Comparison of ENCODE assay signal across 19 cellular contexts in genomic region chr2:50658883-50659282, GRCh38.
"Had no signal": no experiment of that assay in that cellular context is flagged by ENCODE, and none has a peak within 500 bp of the region (broad histone marks: within the 10 kb centered on the region; RNA-seq: fewer than 3 reads in every experiment).

No MANE protein-coding gene starts in this region.

- DNase-seq: activated CD4-positive, alpha-beta T cell treated with anti-CD3 and anti-CD28 coated beads, Interleukin-2, amount 50 U/mL, for 1 hour; activated CD8-positive, alpha-beta memory T cell treated with anti-CD3 and anti-CD28 coated beads for 24 hours; activated naive CD8-positive, alpha-beta T cell treated with anti-CD3 and anti-CD28 coated beads for 36 hours; cortex of kidney; effector CD4-positive, alpha-beta T cell; heart right ventricle; mucosa of descending colon; naive thymus-derived CD4-positive, alpha-beta T cell; stimulated activated CD4-positive, alpha-beta T cell treated with anti-CD3 and anti-CD28 coated beads, Interleukin-15, amount 100 ng/mL, for 24 hours; stimulated activated CD4-positive, alpha-beta T cell treated with anti-CD3 and anti-CD28 coated beads, Interleukin-4, amount 100 ng/mL, for 1 hour; stimulated activated naive B cell treated with anti-CD40 and anti-IgM and Interleukin-4, amounts not matched to agents 10 μg/mL and 1 μg/mL and 100 μg/mL, for 72 hours; thyroid gland; uterus had no signal

- H3K36me3 ChIP-seq: gastroesophageal sphincter, heart right ventricle, neutrophil, thyroid gland, uterus had no signal

- H3K4me3 Mint-ChIP-seq: activated naive CD8-positive, alpha-beta T cell treated with anti-CD3 and anti-CD28 coated beads for 36 hours; activated T-helper 1 cell treated with anti-CD3 and anti-CD28 coated beads, Interleukin-12 subunit alpha, Interleukin-12 subunit beta, Interleukin-2, Interleukin-4 antibody, amounts not matched to agents 30 ng/mL and 10 ng/mL and 1 ng/mL, durations not matched to agents 14 hours and 24 hours and 36 hours; brain; naive thymus-derived CD4-positive, alpha-beta T cell; stimulated activated naive B cell treated with anti-CD40 and anti-IgM and Interleukin-4, amounts not matched to agents 10 μg/mL and 1 μg/mL and 100 μg/mL, for 72 hours had no signal

- H3K27me3 ChIP-seq: gastroesophageal sphincter, heart right ventricle, neutrophil, thyroid gland, uterus had no signal

- H3K4me1 ChIP-seq: gastroesophageal sphincter, heart right ventricle, thyroid gland, uterus had no signal

- H3K4me1 Mint-ChIP-seq: activated naive CD8-positive, alpha-beta T cell treated with anti-CD3 and anti-CD28 coated beads for 36 hours; naive thymus-derived CD4-positive, alpha-beta T cell; stimulated activated naive B cell treated with anti-CD40 and anti-IgM and Interleukin-4, amounts not matched to agents 10 μg/mL and 1 μg/mL and 100 μg/mL, for 72 hours had no signal

- H3K9me3 ChIP-seq: gastroesophageal sphincter, mucosa of descending colon, neutrophil, thyroid gland, uterus had no signal

- ATAC-seq: gastroesophageal sphincter; heart right ventricle; mucosa of descending colon; naive thymus-derived CD4-positive, alpha-beta T cell; stimulated activated naive B cell treated with anti-CD40 and anti-IgM and Interleukin-4, amounts not matched to agents 10 μg/mL and 1 μg/mL and 100 μg/mL, for 72 hours had no signal

- H3K27ac Mint-ChIP-seq: activated naive CD8-positive, alpha-beta T cell treated with anti-CD3 and anti-CD28 coated beads for 36 hours; activated T-helper 1 cell treated with anti-CD3 and anti-CD28 coated beads, Interleukin-12 subunit alpha, Interleukin-12 subunit beta, Interleukin-2, Interleukin-4 antibody, amounts not matched to agents 30 ng/mL and 10 ng/mL and 1 ng/mL, durations not matched to agents 14 hours and 24 hours and 36 hours; brain; naive thymus-derived CD4-positive, alpha-beta T cell; stimulated activated naive B cell treated with anti-CD40 and anti-IgM and Interleukin-4, amounts not matched to agents 10 μg/mL and 1 μg/mL and 100 μg/mL, for 72 hours had no signal

- H3K4me3 ChIP-seq: gastroesophageal sphincter, heart right ventricle, lung, mucosa of descending colon, thyroid gland, uterus had no signal

- H3K36me3 Mint-ChIP-seq: activated naive CD8-positive, alpha-beta T cell treated with anti-CD3 and anti-CD28 coated beads for 36 hours; stimulated activated naive B cell treated with anti-CD40 and anti-IgM and Interleukin-4, amounts not matched to agents 10 μg/mL and 1 μg/mL and 100 μg/mL, for 72 hours had no signal

- FAIRE-seq: endothelial cell of umbilical vein had no signal

- H3K27me3 Mint-ChIP-seq: activated naive CD8-positive, alpha-beta T cell treated with anti-CD3 and anti-CD28 coated beads for 36 hours; brain; naive thymus-derived CD4-positive, alpha-beta T cell; stimulated activated naive B cell treated with anti-CD40 and anti-IgM and Interleukin-4, amounts not matched to agents 10 μg/mL and 1 μg/mL and 100 μg/mL, for 72 hours had no signal

- H3K27ac ChIP-seq: gastroesophageal sphincter, heart right ventricle, neutrophil, thyroid gland, uterus had no signal
